ENCODE assay signal across 18 cellular contexts in genomic region chr15:36943496-36944361, GRCh38.
"Had no signal": no experiment of that assay in that cellular context is flagged by ENCODE, and none has a peak within 500 bp of the region (broad histone marks: within the 10 kb centered on the region; RNA-seq: fewer than 3 reads in every experiment).

No MANE protein-coding gene starts in this region.

- H3K9me3 Mint-ChIP-seq: activated naive CD4-positive, alpha-beta T cell treated with anti-CD3 and anti-CD28 coated beads for 36 hours; activated naive CD8-positive, alpha-beta T cell treated with anti-CD3 and anti-CD28 coated beads, Interleukin-2, amount 50 U/mL, for 24 hours; memory B cell had no signal

- H3K9me3 ChIP-seq: colonic mucosa, gastrocnemius medialis, left ventricle myocardium inferior, psoas muscle, transverse colon, vagina had no signal

- H3K4me1 ChIP-seq: colonic mucosa, gastrocnemius medialis, psoas muscle, vagina had no signal

- H3K27me3 ChIP-seq: colonic mucosa, gastrocnemius medialis, transverse colon, vagina had no signal

- H3K27me3 Mint-ChIP-seq: natural killer cell treated with Interleukin-12 subunit alpha and Interleukin-12 subunit beta and Interleukin-15 and Interleukin-18, amount 100 ng/mL, for 72 hours had no signal

- H3K4me1 Mint-ChIP-seq: activated naive CD8-positive, alpha-beta T cell treated with anti-CD3 and anti-CD28 coated beads, Interleukin-2, amount 50 U/mL, for 24 hours; memory B cell; T-cell had no signal

- DNase-seq: activated naive CD4-positive, alpha-beta T cell treated with anti-CD3 and anti-CD28 coated beads for 36 hours; activated naive CD8-positive, alpha-beta T cell treated with anti-CD3 and anti-CD28 coated beads, Interleukin-2, amount 50 U/mL, for 24 hours; activated T-cell treated with anti-CD3 and anti-CD28 coated beads for 4 hours; colonic mucosa; effector CD4-positive, alpha-beta T cell; gastrocnemius medialis; kidney; left ventricle myocardium inferior; psoas muscle; stimulated activated naive CD8-positive, alpha-beta T cell treated with anti-CD3 and anti-CD28 coated beads, Interleukin-15, Interleukin-2, amounts not matched to agents 100 U/mL and 50 U/mL, for 24 hours; T-cell; T-helper 9 cell; transverse colon had no signal

- H3K4me3 ChIP-seq: colonic mucosa, gastrocnemius medialis, left ventricle myocardium inferior, psoas muscle, transverse colon, vagina had no signal

- H3K27ac Mint-ChIP-seq: activated naive CD4-positive, alpha-beta T cell treated with anti-CD3 and anti-CD28 coated beads for 36 hours; activated naive CD8-positive, alpha-beta T cell treated with anti-CD3 and anti-CD28 coated beads, Interleukin-2, amount 50 U/mL, for 24 hours; memory B cell; natural killer cell treated with Interleukin-12 subunit alpha and Interleukin-12 subunit beta and Interleukin-15 and Interleukin-18, amount 100 ng/mL, for 72 hours; T-cell had no signal

- FAIRE-seq: kidney had no signal

- H3K36me3 Mint-ChIP-seq: memory B cell; natural killer cell treated with Interleukin-12 subunit alpha and Interleukin-12 subunit beta and Interleukin-15 and Interleukin-18, amount 100 ng/mL, for 72 hours; T-cell had no signal

- ATAC-seq: activated CD4-positive, CD25-positive, alpha-beta regulatory T cell treated with anti-CD3 and anti-CD28 coated beads, Interleukin-2, amount 50 U/mL, for 24 hours; activated naive CD8-positive, alpha-beta T cell treated with anti-CD3 and anti-CD28 coated beads, Interleukin-2, amount 50 U/mL, for 24 hours; gastrocnemius medialis; natural killer cell treated with Interleukin-12 subunit alpha and Interleukin-12 subunit beta and Interleukin-15 and Interleukin-18, amount 100 ng/mL, for 72 hours; psoas muscle; sciatic nerve; stimulated activated naive CD8-positive, alpha-beta T cell treated with anti-CD3 and anti-CD28 coated beads, Interleukin-15, Interleukin-2, amounts not matched to agents 100 U/mL and 50 U/mL, for 24 hours; T-cell had no signal

- H3K36me3 ChIP-seq: colonic mucosa, gastrocnemius medialis, left ventricle myocardium inferior, transverse colon, vagina had no signal

- H3K4me3 Mint-ChIP-seq: activated naive CD4-positive, alpha-beta T cell treated with anti-CD3 and anti-CD28 coated beads for 36 hours; activated naive CD8-positive, alpha-beta T cell treated with anti-CD3 and anti-CD28 coated beads, Interleukin-2, amount 50 U/mL, for 24 hours; memory B cell; natural killer cell treated with Interleukin-12 subunit alpha and Interleukin-12 subunit beta and Interleukin-15 and Interleukin-18, amount 100 ng/mL, for 72 hours; T-cell had no signal

- H3K27ac ChIP-seq: colonic mucosa, gastrocnemius medialis, left ventricle myocardium inferior, psoas muscle, transverse colon, vagina had no signal
